In the genomic region with DNA sequence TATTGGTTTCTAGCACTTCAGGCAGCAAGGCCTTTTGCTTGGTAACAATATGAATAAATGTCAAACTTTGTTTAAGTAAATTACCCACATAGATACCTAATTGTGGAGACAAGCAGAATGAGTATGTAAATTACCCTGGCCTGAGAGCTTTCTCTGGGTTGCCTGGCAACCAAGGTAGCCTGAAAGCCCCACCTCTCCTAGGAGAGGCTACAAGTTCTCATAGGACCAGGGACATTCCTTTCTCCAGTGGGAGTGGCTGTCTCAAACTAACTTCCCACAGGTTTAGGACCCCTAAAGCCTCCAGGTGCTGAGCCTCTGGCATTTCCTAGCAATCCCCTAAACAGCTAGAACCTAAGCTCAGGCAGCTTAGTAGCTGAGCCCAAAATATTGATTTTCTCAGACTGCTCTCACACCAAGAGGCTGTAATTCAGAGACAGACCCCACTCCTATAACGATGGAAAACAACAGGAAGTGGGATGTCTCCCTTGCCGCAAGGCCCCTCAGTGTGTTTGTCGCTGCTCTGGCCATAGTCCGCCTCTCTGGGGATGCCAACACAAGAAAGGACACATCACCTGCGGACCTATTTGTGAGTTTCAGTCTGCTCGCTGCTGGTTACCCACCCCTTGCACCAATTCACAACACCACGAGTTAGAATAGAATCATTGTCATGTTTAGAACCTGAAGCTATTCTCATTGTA, we compare ENCODE assay signal across 8 cellular contexts.
DNase-seq lines count a peak whose midpoint lies in the region; ATAC-seq lines count a peak whose summit lies in the region.

No MANE protein-coding gene starts in this region.

- ATAC-seq in HG03139 (IDR thresholded peaks at IDR 0.05; ENCODE audit: unreplicated experiment), result peak; percentile 69
- ATAC-seq in stimulated activated memory B cell treated with anti-CD40 and anti-IgM and Interleukin-4, amounts not matched to agents 10 μg/mL and 1 μg/mL and 100 μg/mL, for 72 hours, result peak; percentile 90

- H3K9me3 Mint-ChIP-seq in dendritic cell treated with granulocyte-macrophage colony-stimulating factor and Interleukin-4, amounts not matched to agents 40 ng/mL and 50 ng/mL, for 4 days, result no peaks in the 10 kb centered on the region
- H3K9me3 Mint-ChIP-seq in stimulated activated memory B cell treated with anti-CD40 and anti-IgM and Interleukin-4, amounts not matched to agents 10 μg/mL and 1 μg/mL and 100 μg/mL, for 72 hours, result no peaks in the 10 kb centered on the region

- no peaks in the 10 kb centered on the region for H3K36me3 Mint-ChIP-seq in dendritic cell treated with granulocyte-macrophage colony-stimulating factor and Interleukin-4, amounts not matched to agents 40 ng/mL and 50 ng/mL, for 4 days (ENCODE audit: low read depth)
- no peaks in the 10 kb centered on the region for H3K36me3 Mint-ChIP-seq in stimulated activated memory B cell treated with anti-CD40 and anti-IgM and Interleukin-4, amounts not matched to agents 10 μg/mL and 1 μg/mL and 100 μg/mL, for 72 hours

- DNase-seq in NCI-H82 (lab: John Stamatoyannopoulos, UW) (peak; percentile 67), NCI-H82 treated with DMSO at 0.1 percent for 48 hours (lab: John Stamatoyannopoulos, UW; ENCODE audit: unreplicated experiment) (no peak), GM03348 (ENCODE audit: low spot score) (no peak), RKO (ENCODE audit: low spot score) (no peak), ureter (ENCODE audit: low spot score) (no peak)

- no peaks in the 10 kb centered on the region for H3K27me3 Mint-ChIP-seq in dendritic cell treated with granulocyte-macrophage colony-stimulating factor and Interleukin-4, amounts not matched to agents 40 ng/mL and 50 ng/mL, for 4 days
- no peaks in the 10 kb centered on the region for H3K27me3 Mint-ChIP-seq in stimulated activated memory B cell treated with anti-CD40 and anti-IgM and Interleukin-4, amounts not matched to agents 10 μg/mL and 1 μg/mL and 100 μg/mL, for 72 hours

- H3K4me3 Mint-ChIP-seq in dendritic cell treated with granulocyte-macrophage colony-stimulating factor and Interleukin-4, amounts not matched to agents 40 ng/mL and 50 ng/mL, for 4 days, result no peak overlapping the region
- peak overlapping the region; percentile 1 for H3K4me3 Mint-ChIP-seq in stimulated activated memory B cell treated with anti-CD40 and anti-IgM and Interleukin-4, amounts not matched to agents 10 μg/mL and 1 μg/mL and 100 μg/mL, for 72 hours

- peak overlapping the region; percentile 94 for H3K27ac Mint-ChIP-seq in dendritic cell treated with granulocyte-macrophage colony-stimulating factor and Interleukin-4, amounts not matched to agents 40 ng/mL and 50 ng/mL, for 4 days
- peak overlapping the region; percentile 92 for H3K27ac Mint-ChIP-seq in stimulated activated memory B cell treated with anti-CD40 and anti-IgM and Interleukin-4, amounts not matched to agents 10 μg/mL and 1 μg/mL and 100 μg/mL, for 72 hours

- H3K4me1 Mint-ChIP-seq in dendritic cell treated with granulocyte-macrophage colony-stimulating factor and Interleukin-4, amounts not matched to agents 40 ng/mL and 50 ng/mL, for 4 days (ENCODE audit: low read depth), result peaks cover 43% of the 10 kb centered on the region
- H3K4me1 Mint-ChIP-seq in stimulated activated memory B cell treated with anti-CD40 and anti-IgM and Interleukin-4, amounts not matched to agents 10 μg/mL and 1 μg/mL and 100 μg/mL, for 72 hours, result peaks cover 24% of the 10 kb centered on the region

- intact Hi-C loops in dendritic cell treated with granulocyte-macrophage colony-stimulating factor and Interleukin-4, amounts not matched to agents 40 ng/mL and 50 ng/mL, for 4 days (cut with micrococcal nuclease), result loop anchor here (5.0 kb wide), 1 partner anchor 76 kb away; no protein-coding TSS in a partner anchor
